14 cellular contexts compared by ENCODE assay signal in the genomic region with DNA sequence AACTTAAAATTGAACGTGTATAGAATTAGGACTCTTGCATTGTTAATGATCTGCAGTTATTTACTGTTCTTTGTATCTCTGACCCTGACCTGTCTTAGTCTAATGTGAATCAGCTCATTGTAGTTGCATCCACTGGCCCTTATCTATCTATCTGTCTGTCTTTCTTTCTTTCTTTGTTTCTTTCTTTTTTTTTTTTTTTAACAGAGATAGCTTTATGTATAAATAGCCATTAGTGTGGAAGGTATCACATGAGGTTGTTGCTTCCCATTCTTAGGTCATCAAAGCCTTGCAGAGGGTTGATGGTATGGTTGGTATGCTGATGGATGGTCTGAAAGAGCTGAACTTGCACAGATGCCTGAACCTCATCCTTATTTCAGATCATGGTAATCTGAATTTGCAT.
"Had no signal": no experiment of that assay in that cellular context is flagged by ENCODE, and none has a peak within 500 bp of the region (broad histone marks: within the 10 kb centered on the region; RNA-seq: fewer than 3 reads in every experiment).

No MANE protein-coding gene starts in this region.

- H3K4me3 Mint-ChIP-seq: activated CD4-positive, alpha-beta memory T cell treated with anti-CD3 and anti-CD28 coated beads for 36 hours; activated naive CD8-positive, alpha-beta T cell; activated T-cell treated with anti-CD3 and anti-CD28 coated beads, Interleukin-2, amount 50 U/mL, for 4 hours; memory B cell; nephron progenitor cell; stimulated activated naive CD8-positive, alpha-beta T cell treated with anti-CD3 and anti-CD28 coated beads, Interleukin-15, Interleukin-2, amounts not matched to agents 100 ng/mL and 50 ng/mL, for 24 hours had no signal

- H3K27ac Mint-ChIP-seq: activated CD4-positive, alpha-beta memory T cell treated with anti-CD3 and anti-CD28 coated beads for 36 hours; activated naive CD8-positive, alpha-beta T cell; memory B cell; nephron progenitor cell; stimulated activated naive CD8-positive, alpha-beta T cell treated with anti-CD3 and anti-CD28 coated beads, Interleukin-15, Interleukin-2, amounts not matched to agents 100 ng/mL and 50 ng/mL, for 24 hours had no signal

- H3K9me3 ChIP-seq: left ventricle myocardium inferior, sigmoid colon had no signal

- DNase-seq: activated CD4-positive, alpha-beta memory T cell treated with anti-CD3 and anti-CD28 coated beads for 36 hours; activated gamma-delta T cell; activated T-cell treated with anti-CD3 and anti-CD28 coated beads, Interleukin-2, amount 50 U/mL, for 4 hours; glutamatergic neuron; left ventricle myocardium inferior; nephron progenitor cell; sigmoid colon; stimulated activated CD4-positive, alpha-beta T cell treated with anti-CD3 and anti-CD28 coated beads, Interleukin-4, amount 100 ng/mL, for 1 hour; stimulated activated CD8-positive, alpha-beta memory T cell treated with anti-CD3 and anti-CD28 coated beads, Interleukin-4, amount 100 ng/mL, for 48 hours had no signal

- H3K9me3 Mint-ChIP-seq: activated CD4-positive, alpha-beta memory T cell treated with anti-CD3 and anti-CD28 coated beads for 36 hours; activated T-cell treated with anti-CD3 and anti-CD28 coated beads, Interleukin-2, amount 50 U/mL, for 4 hours; memory B cell; stimulated activated naive CD8-positive, alpha-beta T cell treated with anti-CD3 and anti-CD28 coated beads, Interleukin-15, Interleukin-2, amounts not matched to agents 100 ng/mL and 50 ng/mL, for 24 hours had no signal

- H3K4me1 Mint-ChIP-seq: memory B cell had no signal

- ATAC-seq: activated T-cell treated with anti-CD3 and anti-CD28 coated beads, Interleukin-2, amount 50 U/mL, for 4 hours had no signal

- H3K4me3 ChIP-seq: cardiac muscle cell, left ventricle myocardium inferior, sigmoid colon had no signal

- H3K27me3 ChIP-seq: cardiac muscle cell, sigmoid colon had no signal

- H3K27me3 Mint-ChIP-seq: memory B cell had no signal

- H3K36me3 Mint-ChIP-seq: activated CD4-positive, alpha-beta memory T cell treated with anti-CD3 and anti-CD28 coated beads for 36 hours; activated naive CD8-positive, alpha-beta T cell; memory B cell had no signal

- H3K27ac ChIP-seq: cardiac muscle cell, left ventricle myocardium inferior, sigmoid colon, VCaP had no signal
